Comparison of ENCODE assay signal across 1 cellular context in genomic region chr12:100234166-100234565, GRCh38.
TF ChIP-seq lines count a peak whose summit lies in the region.

No MANE protein-coding gene starts in this region.

TF ChIP-seq in IMR-90, 13 proteins besides CTCF, POLR2A, EP300 and RAD21:
- TF ChIP-seq RCOR1 (IDR thresholded peaks at IDR 0.05; ENCODE audit: insufficient replicate concordance, low read length) (no peak), SMC3 (IDR thresholded peaks at IDR 0.05; ENCODE audit: low read depth, low read length) (no peak), FOS (IDR thresholded peaks at IDR 0.05; ENCODE audit: low read depth, low read length) (no peak), CHD1 (IDR thresholded peaks at IDR 0.05; ENCODE audit: low read depth, low read length) (no peak)
